In the genomic region with DNA sequence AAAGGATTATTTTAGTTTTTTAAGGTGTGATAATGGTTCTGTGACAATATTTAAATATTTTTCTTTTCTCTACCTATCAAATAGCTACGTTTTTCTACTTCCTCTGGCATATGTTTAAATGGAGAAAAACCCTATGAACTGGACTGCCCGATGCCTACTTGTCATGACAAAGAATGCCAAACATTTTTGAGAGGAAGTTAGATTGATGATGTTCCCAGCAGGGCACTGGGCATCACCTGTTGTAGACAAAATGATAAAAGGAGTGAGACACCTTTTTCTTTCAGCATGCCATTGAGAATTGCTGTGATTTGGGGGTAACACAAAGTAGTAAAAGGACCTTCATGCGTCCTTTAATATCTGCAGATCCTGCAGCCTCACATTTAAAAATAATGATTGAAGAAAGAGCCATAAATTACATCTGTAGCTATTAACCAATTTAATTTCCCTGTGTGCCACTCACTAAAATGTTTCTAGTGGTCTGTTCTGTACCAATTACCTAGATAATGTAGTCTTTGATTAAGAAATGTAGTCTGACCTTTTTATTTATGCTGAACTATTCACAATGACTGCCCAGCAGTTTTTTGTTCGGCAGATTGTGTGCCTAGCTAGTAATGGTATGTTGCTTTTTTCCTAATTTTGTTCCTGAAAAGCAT, we compare ENCODE assay signal across 24 cellular contexts. TPM values are rescaled to one million over a fixed set of nuclear protein-coding genes. Genes with fewer than 3 reads are reported as not detected.
DNase-seq lines count a peak whose midpoint lies in the region; ATAC-seq and TF ChIP-seq lines count a peak whose summit lies in the region.
"Had no signal": no experiment of that assay in that cellular context is flagged by ENCODE, and none has a peak within 500 bp of the region (broad histone marks: within the 10 kb centered on the region; RNA-seq: fewer than 3 reads in every experiment).

No MANE protein-coding gene starts in this region.

- peak overlapping the region; percentile 69; the same call in 1 of the 2 replicates for H3K4me2 ChIP-seq in KMS-11

- H3K27ac Mint-ChIP-seq in CD8-positive, alpha-beta T cell, result peak overlapping the region; percentile 27
- peak overlapping the region; percentile 8 to 75 for H3K27ac Mint-ChIP-seq in natural killer cell treated with Interleukin-12 subunit alpha and Interleukin-12 subunit beta and Interleukin-15 and Interleukin-18, amount 100 ng/mL, for 72 hours
- H3K27ac Mint-ChIP-seq: CD14-positive monocyte, IgD-negative memory B cell had no signal

- no peak overlapping the region for H2AFZ ChIP-seq in KMS-11 (ENCODE audit: low read depth)
- H2AFZ ChIP-seq: GM23248 had no signal

- no peak overlapping the region for H3K4me3 ChIP-seq in CD8-positive, alpha-beta T cell (ENCODE audit: low read depth, low read length)
- H3K4me3 ChIP-seq in KMS-11 (IDR thresholded peaks at IDR 0.05; ENCODE audit: insufficient read depth, low read depth, low read length), result no peak overlapping the region
- H3K4me3 ChIP-seq: GM23248, thoracic aorta had no signal

- ATAC-seq in CD8-positive, alpha-beta T cell, result no peak
- ATAC-seq in natural killer cell treated with Interleukin-12 subunit alpha and Interleukin-12 subunit beta and Interleukin-15 and Interleukin-18, amount 100 ng/mL, for 72 hours, result no peak
- no peak for ATAC-seq in GM18502 (IDR thresholded peaks at IDR 0.05; ENCODE audit: poor library complexity, unreplicated experiment)
- ATAC-seq: left cardiac atrium had no signal

- H3K27me3 Mint-ChIP-seq in CD8-positive, alpha-beta T cell (ENCODE audit: low read depth), result no peaks in the 10 kb centered on the region
- no peaks in the 10 kb centered on the region for H3K27me3 Mint-ChIP-seq in natural killer cell treated with Interleukin-12 subunit alpha and Interleukin-12 subunit beta and Interleukin-15 and Interleukin-18, amount 100 ng/mL, for 72 hours
- H3K27me3 Mint-ChIP-seq: IgD-negative memory B cell had no signal

- peaks cover 10% of the 10 kb centered on the region for H3K36me3 Mint-ChIP-seq in CD8-positive, alpha-beta T cell
- H3K36me3 Mint-ChIP-seq in natural killer cell treated with Interleukin-12 subunit alpha and Interleukin-12 subunit beta and Interleukin-15 and Interleukin-18, amount 100 ng/mL, for 72 hours, result no peaks in the 10 kb centered on the region
- H3K36me3 Mint-ChIP-seq: CD14-positive monocyte, IgD-negative memory B cell had no signal

- POLR2A ChIA-PET in CD8-positive, alpha-beta T cell (lab: Charles Lee), result interaction anchor here (0.9 to 1.0 kb wide), 2 partner anchors 9 to 16 kb away, joined by 3 to 4 read pairs; no protein-coding TSS in a partner anchor

- no peaks in the 10 kb centered on the region for H3K79me2 ChIP-seq in KMS-11 (ENCODE audit: insufficient read depth, low read depth)

- no peak overlapping the region for H3K4me3 Mint-ChIP-seq in CD8-positive, alpha-beta T cell
- H3K4me3 Mint-ChIP-seq in natural killer cell treated with Interleukin-12 subunit alpha and Interleukin-12 subunit beta and Interleukin-15 and Interleukin-18, amount 100 ng/mL, for 72 hours, result no peak overlapping the region
- H3K4me3 Mint-ChIP-seq: CD14-positive monocyte, IgD-negative memory B cell had no signal

- H3K36me3 ChIP-seq in CD8-positive, alpha-beta T cell (ENCODE audit: insufficient read depth, low read length), result peaks cover 3% of the 10 kb centered on the region
- no peaks in the 10 kb centered on the region for H3K36me3 ChIP-seq in KMS-11 (ENCODE audit: insufficient read depth)
- H3K36me3 ChIP-seq: thoracic aorta had no signal

- H3K9me3 ChIP-seq in CD8-positive, alpha-beta T cell (ENCODE audit: low read length), result no peaks in the 10 kb centered on the region
- H3K9me3 ChIP-seq: thoracic aorta had no signal

- H3K27ac ChIP-seq in CD8-positive, alpha-beta T cell (ENCODE audit: low read depth, low read length), result no peak overlapping the region
- H3K27ac ChIP-seq in KMS-11 (peak overlapping the region; percentile 68; the same call in 1 of the 2 replicates), angular gyrus (ENCODE audit: low read depth, low read length) (peak overlapping the region; percentile 50)
- H3K27ac ChIP-seq: epithelial cell of prostate, GM23248, thoracic aorta had no signal

- no peak for DNase-seq in CD8-positive, alpha-beta T cell
- DNase-seq in natural killer cell treated with Interleukin-12 subunit alpha and Interleukin-12 subunit beta and Interleukin-15 and Interleukin-18, amount 100 ng/mL, for 72 hours (ENCODE audit: low spot score), result no peak
- DNase-seq in activated effector memory CD4-positive, alpha-beta T cell treated with Interleukin-2 at 50 U/mL for 16 hours, result no peak
- DNase-seq in NCI-H2171 treated with DMSO at 0.1 percent for 48 hours (lab: John Stamatoyannopoulos, UW), result no peak
- DNase-seq: activated CD4-positive, alpha-beta T cell treated with anti-CD3 and anti-CD28 coated beads for 48 hours; DMS 273 treated with DMSO at 0.1 percent for 48 hours; effector CD4-positive, alpha-beta T cell; GM23248; head of caudate nucleus; left cardiac atrium; mesenchymal stem cell; NCI-H2107; NCI-H526 treated with DMSO at 0.1 percent for 48 hours; retina; small intestine; stimulated activated CD4-positive, alpha-beta T cell treated with anti-CD3 and anti-CD28 coated beads, Interleukin-2, amount 100 ng/mL, for 24 hours; T-helper 2 cell had no signal

- no peaks in the 10 kb centered on the region for H3K27me3 ChIP-seq in CD8-positive, alpha-beta T cell (ENCODE audit: insufficient read depth, low read length)
- no peaks in the 10 kb centered on the region for H3K27me3 ChIP-seq in KMS-11 (ENCODE audit: insufficient read depth, low read depth)

- H3K9me3 Mint-ChIP-seq in CD8-positive, alpha-beta T cell, result no peaks in the 10 kb centered on the region
- no peaks in the 10 kb centered on the region for H3K9me3 Mint-ChIP-seq in natural killer cell treated with Interleukin-12 subunit alpha and Interleukin-12 subunit beta and Interleukin-15 and Interleukin-18, amount 100 ng/mL, for 72 hours
- H3K9me3 Mint-ChIP-seq: CD14-positive monocyte, IgD-negative memory B cell had no signal

- no peak overlapping the region; the same call in 1 of the 2 replicates for H3K9ac ChIP-seq in KMS-11
- H3K9ac ChIP-seq: GM23248 had no signal

- no peak for TF ChIP-seq CTCF in CD8-positive, alpha-beta T cell (IDR thresholded peaks at IDR 0.05)
- TF ChIP-seq CTCF in KMS-11 (conservative IDR thresholded peaks at IDR 0.05; ENCODE audit: low read depth, low read length), result no peak

- H3K4me1 Mint-ChIP-seq in CD8-positive, alpha-beta T cell (ENCODE audit: low read depth), result peaks cover 51% of the 10 kb centered on the region
- peaks cover 33 to 39% of the 10 kb centered on the region in 2 donors for H3K4me1 Mint-ChIP-seq in natural killer cell treated with Interleukin-12 subunit alpha and Interleukin-12 subunit beta and Interleukin-15 and Interleukin-18, amount 100 ng/mL, for 72 hours (ENCODE audit: low read depth in 2 of 2)

- CTCF ChIA-PET in CD8-positive, alpha-beta T cell (lab: Charles Lee), result interaction anchor here (1.1 to 5.1 kb wide), 3 partner anchors 10 to 114 kb away, joined by 3 to 34 read pairs (median 4); no protein-coding TSS in a partner anchor

- peaks cover 29% of the 10 kb centered on the region for H3K4me1 ChIP-seq in CD8-positive, alpha-beta T cell (ENCODE audit: insufficient read depth, low read length)
- peaks cover 40% of the 10 kb centered on the region for H3K4me1 ChIP-seq in KMS-11 (ENCODE audit: low read depth, poor library complexity, severe bottlenecking)

- no peaks in the 10 kb centered on the region for H4K20me1 ChIP-seq in KMS-11 (ENCODE audit: insufficient read depth)

- intact Hi-C loops in CD8-positive, alpha-beta T cell (cut with DNase I, micrococcal nuclease), result loop anchor here in 1 of 2 experiments (5.0 kb wide), 1 partner anchor 78 kb away; no protein-coding TSS in a partner anchor

RNA-seq across cellular contexts. Expression of gene RPL5, which starts 47.6 kb away (rescaled TPM):
- total RNA-seq in CD8-positive, alpha-beta T cell, result 1,000 to 10,000 TPM; 1,826 to 1,914 TPM
- total RNA-seq in natural killer cell treated with Interleukin-12 subunit alpha and Interleukin-12 subunit beta and Interleukin-15 and Interleukin-18, amount 100 ng/mL, for 72 hours, result 100 to 1,000 TPM; 647 to 909 TPM
